8 cellular contexts compared by ENCODE assay signal in the genomic region with DNA sequence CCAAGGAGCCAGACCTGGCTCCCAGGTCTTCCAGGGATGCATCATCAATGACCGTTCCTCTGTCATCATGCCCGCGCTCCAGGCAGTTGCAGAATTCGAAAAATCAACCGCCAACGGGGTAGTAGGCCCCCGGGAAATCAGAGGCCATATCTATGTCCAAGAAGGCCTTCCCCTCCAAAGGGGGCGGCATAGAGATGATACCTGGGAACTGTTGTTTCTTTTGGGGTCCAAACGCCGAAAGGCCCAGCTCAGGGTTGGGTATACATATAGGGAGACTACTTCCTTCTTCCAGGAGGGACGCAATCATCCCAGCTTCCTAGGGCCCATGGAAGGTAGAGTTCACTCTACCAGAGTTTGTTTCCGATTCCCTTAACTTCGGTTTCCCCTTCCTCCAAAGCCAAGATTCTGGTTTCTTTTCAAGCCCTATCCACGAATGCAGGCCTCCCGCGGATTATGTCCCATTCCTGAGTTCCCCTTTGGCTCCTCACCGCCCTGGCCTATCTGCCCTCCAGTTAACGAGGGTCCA. TPM values are rescaled to one million over a fixed set of nuclear protein-coding genes. Genes with fewer than 3 reads are reported as not detected.
A peak's percentile ranks its signal among the peaks of the same experiment; 100 is the strongest.
DNase-seq lines count a peak whose midpoint lies in the region; ATAC-seq and TF ChIP-seq lines count a peak whose summit lies in the region.

No MANE protein-coding gene starts in this region.

- H3K36me3 Mint-ChIP-seq in CD4-positive, alpha-beta memory T cell = peaks cover 17 to 42% of the 10 kb centered on the region in 2 donors
- H3K36me3 Mint-ChIP-seq in activated T-cell treated with anti-CD3 and anti-CD28 coated beads, Interleukin-2, amount 50 U/mL, for 72 hours (ENCODE audit: insufficient read depth in 2 of 2) = peaks cover 9 to 29% of the 10 kb centered on the region in 2 donors
- no peaks in the 10 kb centered on the region for H3K36me3 Mint-ChIP-seq in glutamatergic neuron (ENCODE audit: unreplicated experiment)

- peak overlapping the region; percentile 96 to 100 (median 98) for H3K4me3 Mint-ChIP-seq in CD4-positive, alpha-beta memory T cell
- H3K4me3 Mint-ChIP-seq in activated T-cell treated with anti-CD3 and anti-CD28 coated beads, Interleukin-2, amount 50 U/mL, for 72 hours = peak overlapping the region; percentile 97 to 99
- H3K4me3 Mint-ChIP-seq in glutamatergic neuron (ENCODE audit: unreplicated experiment) = peak overlapping the region; percentile 94

- peaks cover 45% of the 10 kb centered on the region for H3K4me1 ChIP-seq in CD4-positive, alpha-beta memory T cell (ENCODE audit: insufficient read depth, low read length)

- H3K4me1 Mint-ChIP-seq in CD4-positive, alpha-beta memory T cell = peaks cover 44 to 65% (median 52%) of the 10 kb centered on the region in 4 donors
- peaks cover 51% of the 10 kb centered on the region for H3K4me1 Mint-ChIP-seq in activated T-cell treated with anti-CD3 and anti-CD28 coated beads, Interleukin-2, amount 50 U/mL, for 72 hours (ENCODE audit: low read depth)
- peaks cover 11% of the 10 kb centered on the region for H3K4me1 Mint-ChIP-seq in glutamatergic neuron (ENCODE audit: low read depth, unreplicated experiment)

- H3K36me3 ChIP-seq in CD4-positive, alpha-beta memory T cell (ENCODE audit: insufficient read depth, low read length) = no peaks in the 10 kb centered on the region

- DNase-seq in CD4-positive, alpha-beta memory T cell = peak in 1 of 5 donors; percentile 16
- DNase-seq in HK-2 (ENCODE audit: unreplicated experiment) = peak; percentile 21
- DNase-seq in activated T-cell treated with anti-CD3 and anti-CD28 coated beads, Interleukin-2, amount 50 U/mL, for 72 hours = peak in 1 of 2 donors; percentile 5
- DNase-seq in glutamatergic neuron = peak; percentile 23
- DNase-seq in retinal pigment epithelial cell (ENCODE audit: low read depth) = no peak
- no peak for DNase-seq in superior temporal gyrus (ENCODE audit: extremely low spot score)

- H3K9me3 Mint-ChIP-seq in CD4-positive, alpha-beta memory T cell = no peaks in the 10 kb centered on the region
- no peaks in the 10 kb centered on the region for H3K9me3 Mint-ChIP-seq in activated T-cell treated with anti-CD3 and anti-CD28 coated beads, Interleukin-2, amount 50 U/mL, for 72 hours
- peaks cover 9% of the 10 kb centered on the region for H3K9me3 Mint-ChIP-seq in glutamatergic neuron (ENCODE audit: unreplicated experiment)

- H3K27ac ChIP-seq in CD4-positive, alpha-beta memory T cell (ENCODE audit: low read depth, low read length) = peak overlapping the region; percentile 83

- H3K9me3 ChIP-seq in CD4-positive, alpha-beta memory T cell (ENCODE audit: control insufficient read depth in 1 of 2, low read length in 2 of 2) = no peaks in the 10 kb centered on the region

- POLR2A ChIA-PET in CD4-positive, alpha-beta memory T cell (lab: Charles Lee; ENCODE audit: partially characterized antibody) = interaction anchor here (1.4 to 2.0 kb wide), 4 partner anchors 53 to 251 kb away, joined by 3 to 11 read pairs (median 4); a partner anchor contains a TSS

- peak overlapping the region; percentile 95 to 99 (median 99) for H3K27ac Mint-ChIP-seq in CD4-positive, alpha-beta memory T cell
- H3K27ac Mint-ChIP-seq in activated T-cell treated with anti-CD3 and anti-CD28 coated beads, Interleukin-2, amount 50 U/mL, for 72 hours = peak overlapping the region; percentile 99
- peak overlapping the region; percentile 88 for H3K27ac Mint-ChIP-seq in glutamatergic neuron (ENCODE audit: unreplicated experiment)

- H3K27me3 Mint-ChIP-seq in CD4-positive, alpha-beta memory T cell = no peaks in the 10 kb centered on the region
- no peaks in the 10 kb centered on the region for H3K27me3 Mint-ChIP-seq in activated T-cell treated with anti-CD3 and anti-CD28 coated beads, Interleukin-2, amount 50 U/mL, for 72 hours (ENCODE audit: low read depth)
- peaks cover 5% of the 10 kb centered on the region for H3K27me3 Mint-ChIP-seq in glutamatergic neuron (ENCODE audit: unreplicated experiment)

- ATAC-seq in activated T-cell treated with anti-CD3 and anti-CD28 coated beads, Interleukin-2, amount 50 U/mL, for 72 hours (replicated peaks in 1 of 2) = no peak
- ATAC-seq in GM19035 (IDR thresholded peaks at IDR 0.05; ENCODE audit: unreplicated experiment) (no peak), HG03460 (IDR thresholded peaks at IDR 0.05; ENCODE audit: unreplicated experiment) (no peak)

- H3K27me3 ChIP-seq in CD4-positive, alpha-beta memory T cell (ENCODE audit: insufficient read depth, low read length) = no peaks in the 10 kb centered on the region

- CTCF ChIA-PET in CD4-positive, alpha-beta memory T cell (lab: Charles Lee; ENCODE audit: partially characterized antibody) = interaction anchor here (1.4 kb wide), 1 partner anchor 127 kb away, joined by 4 read pairs; no protein-coding TSS in a partner anchor

- TF ChIP-seq CTCF in glutamatergic neuron (IDR thresholded peaks at IDR 0.05; ENCODE audit: partially characterized antibody, unreplicated experiment) (no peak), retinal pigment epithelial cell (conservative IDR thresholded peaks at IDR 0.05; ENCODE audit: low read depth, low read length) (no peak)

- intact Hi-C loops in CD4-positive, alpha-beta memory T cell (cut with micrococcal nuclease) = loop anchor here (1.0 kb wide), 5 partner anchors 53 to 251 kb away; a partner anchor contains a TSS

- peak overlapping the region; percentile 88 to 92 for H3K4me3 ChIP-seq in CD4-positive, alpha-beta memory T cell (ENCODE audit: low read length in 2 of 2)
- peak overlapping the region; percentile 96 for H3K4me3 ChIP-seq in retinal pigment epithelial cell (ENCODE audit: low read length)

RNA-seq across cellular contexts. Expression of a gene that starts 0.8 kb away (rescaled TPM):
- total RNA-seq in CD4-positive, alpha-beta memory T cell = 10 to 100 TPM; 29.7 to 31.0 TPM
- polyA plus RNA-seq in CD4-positive, alpha-beta memory T cell = 10 to 100 TPM; 13.0 to 19.3 TPM
- total RNA-seq in activated T-cell treated with anti-CD3 and anti-CD28 coated beads, Interleukin-2, amount 50 U/mL, for 72 hours = 10 to 100 TPM; 32.7 to 36.3 TPM
- total RNA-seq in glutamatergic neuron (ENCODE audit: unreplicated experiment) = 37.9 TPM

RNA-seq across cellular contexts. Expression of a gene that starts 53.1 kb away (rescaled TPM):
- 10 to 100 TPM; 34.8 to 36.3 TPM for total RNA-seq in CD4-positive, alpha-beta memory T cell
- 10 to 100 TPM; 57.5 to 58.8 TPM for polyA plus RNA-seq in CD4-positive, alpha-beta memory T cell
- 10 to 100 TPM; 36.4 to 37.5 TPM for total RNA-seq in activated T-cell treated with anti-CD3 and anti-CD28 coated beads, Interleukin-2, amount 50 U/mL, for 72 hours
- 28.4 TPM for total RNA-seq in glutamatergic neuron (ENCODE audit: unreplicated experiment)

Comparison
In these comparisons a context has a peak if more than half of its experiments do, and no peak if none do; other contexts are left out.
1. DNase-seq: peak in HK-2 (single experiment) and glutamatergic neuron (single experiment); none in retinal pigment epithelial cell (single experiment) and superior temporal gyrus (single experiment).
2. Peak in every context shown above with its lines, with median percentiles within 50 percentile points of each other: H3K27ac Mint-ChIP-seq and H3K4me3 Mint-ChIP-seq.